In the genomic region with DNA sequence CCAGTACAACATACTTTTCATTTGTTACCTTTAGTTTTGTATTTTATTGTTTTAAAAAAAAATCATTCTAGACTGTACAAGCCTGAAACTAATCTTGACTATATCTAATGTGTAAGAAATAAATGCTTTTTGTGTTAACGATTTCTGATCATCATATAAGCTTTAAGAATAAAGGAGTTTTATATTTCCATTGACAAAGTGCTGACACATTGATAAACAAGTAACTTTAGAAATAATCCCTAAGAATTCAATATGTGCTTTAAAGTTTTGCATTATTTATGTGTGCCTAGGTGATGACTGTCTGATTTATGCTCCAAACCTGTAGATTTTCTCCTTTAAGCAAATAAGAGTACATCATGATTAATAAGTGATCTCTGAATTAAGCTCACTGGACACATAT, we compare ENCODE assay signal across 23 cellular contexts.
"Had no signal": no experiment of that assay in that cellular context is flagged by ENCODE, and none has a peak within 500 bp of the region (broad histone marks: within the 10 kb centered on the region; RNA-seq: fewer than 3 reads in every experiment).

No MANE protein-coding gene starts in this region.

- H3K9me3 Mint-ChIP-seq: naive thymus-derived CD8-positive, alpha-beta T cell; nephron; neural crest cell; stimulated activated effector memory CD8-positive, alpha-beta T cell treated with anti-CD3 and anti-CD28 coated beads, Interleukin-12 subunit alpha, Interleukin-12 subunit beta, amount 100 ng/mL, for 72 hours; stimulated activated naive CD8-positive, alpha-beta T cell treated with anti-CD3 and anti-CD28 coated beads, Interleukin-15, Interleukin-2, amounts not matched to agents 100 ng/mL and 50 ng/mL, for 24 hours had no signal

- H3K36me3 Mint-ChIP-seq: stimulated activated effector memory CD8-positive, alpha-beta T cell treated with anti-CD3 and anti-CD28 coated beads, Interleukin-12 subunit alpha, Interleukin-12 subunit beta, amount 100 ng/mL, for 72 hours had no signal

- H3K27ac Mint-ChIP-seq: nephron; stimulated activated effector memory CD8-positive, alpha-beta T cell treated with anti-CD3 and anti-CD28 coated beads, Interleukin-12 subunit alpha, Interleukin-12 subunit beta, amount 100 ng/mL, for 72 hours; stimulated activated naive CD8-positive, alpha-beta T cell treated with anti-CD3 and anti-CD28 coated beads, Interleukin-15, Interleukin-2, amounts not matched to agents 100 ng/mL and 50 ng/mL, for 24 hours had no signal

- DNase-seq: hippocampal formation; kidney; left colon; left lung; lower lobe of right lung; mammary epithelial cell; mesenchymal stem cell; naive thymus-derived CD8-positive, alpha-beta T cell; nucleus accumbens; pancreas; posterior cingulate gyrus; retina; right cardiac atrium; sigmoid colon; small intestine; spleen; stimulated activated CD4-positive, alpha-beta T cell treated with anti-CD3 and anti-CD28 coated beads, Interleukin-4, amount 100 ng/mL, for 24 hours; tibial artery; upper lobe of left lung had no signal

- H3K27me3 Mint-ChIP-seq: naive thymus-derived CD8-positive, alpha-beta T cell; stimulated activated naive CD8-positive, alpha-beta T cell treated with anti-CD3 and anti-CD28 coated beads, Interleukin-15, Interleukin-2, amounts not matched to agents 100 ng/mL and 50 ng/mL, for 24 hours had no signal

- FAIRE-seq: kidney, small intestine had no signal

- H3K4me1 Mint-ChIP-seq: nephron had no signal

- ATAC-seq: left colon; left lung; lower lobe of right lung; stimulated activated effector memory CD8-positive, alpha-beta T cell treated with anti-CD3 and anti-CD28 coated beads, Interleukin-12 subunit alpha, Interleukin-12 subunit beta, amount 100 ng/mL, for 72 hours had no signal

- H3K4me3 Mint-ChIP-seq: naive thymus-derived CD8-positive, alpha-beta T cell; nephron; neural crest cell; stimulated activated effector memory CD8-positive, alpha-beta T cell treated with anti-CD3 and anti-CD28 coated beads, Interleukin-12 subunit alpha, Interleukin-12 subunit beta, amount 100 ng/mL, for 72 hours; stimulated activated naive CD8-positive, alpha-beta T cell treated with anti-CD3 and anti-CD28 coated beads, Interleukin-15, Interleukin-2, amounts not matched to agents 100 ng/mL and 50 ng/mL, for 24 hours had no signal
